In genomic region chr4:166039822-166040221, GRCh38 we compare ENCODE assay signal across 28 cellular contexts.
DNase-seq lines count a peak whose midpoint lies in the region; ATAC-seq, FAIRE-seq and TF ChIP-seq lines count a peak whose summit lies in the region.
"Had no signal": no experiment of that assay in that cellular context is flagged by ENCODE, and none has a peak within 500 bp of the region (broad histone marks: within the 10 kb centered on the region; RNA-seq: fewer than 3 reads in every experiment).

No MANE protein-coding gene starts in this region.

- H3K4me2 ChIP-seq in KMS-11 (peak overlapping the region; percentile 94), GM12878 (ENCODE audit: control insufficient read depth, insufficient read depth) (no peak overlapping the region)
- H3K4me2 ChIP-seq: GM23338, PC-9 had no signal

- no peaks in the 10 kb centered on the region for H3K36me3 Mint-ChIP-seq in chondrocyte (ENCODE audit: low read depth)
- H3K36me3 Mint-ChIP-seq: CD4-positive, alpha-beta memory T cell had no signal

- POLR2A ChIA-PET in GM12878 (lab: Charles Lee): interaction anchor here (1.1 to 1.3 kb wide), 2 partner anchors 11 to 49 kb away, joined by 3 to 4 read pairs; no protein-coding TSS in a partner anchor

- no peak for DNase-seq in GM12878 (ENCODE audit: low read depth, low spot score)
- DNase-seq in retina: no peak
- DNase-seq in NCI-H524 (lab: John Stamatoyannopoulos, UW): no peak
- no peak for DNase-seq in heart left ventricle
- DNase-seq in chondrocyte (ENCODE audit: low spot score): no peak
- DNase-seq: C1 segment of cervical spinal cord; CD4-positive, alpha-beta memory T cell; COR-L47; DMS53; H9; NCI-H1092 treated with DMSO at 0.1 percent for 48 hours; NCI-H1436; NCI-H187; NCI-H2081 treated with DMSO at 0.1 percent for 48 hours; NCI-H2171 treated with DMSO at 0.1 percent for 48 hours; NCI-H524 treated with DMSO at 0.1 percent for 48 hours; NCI-H774; PC-9; SJCRH30; T-helper 17 cell had no signal

- peak in 1 of 2 experiments; percentile 17; a peak in 1 of 4 replicates for TF ChIP-seq EP300 in GM12878 (IDR thresholded peaks at IDR 0.05; ENCODE audit: borderline replicate concordance in 1 of 2, control insufficient read depth in 1 of 2, low read depth in 2 of 2, low read length in 2 of 2)

- H3K79me2 ChIP-seq in KMS-11 (ENCODE audit: insufficient read depth, low read depth) (peaks cover 35% of the 10 kb centered on the region), GM12878 (ENCODE audit: control insufficient read depth, insufficient read depth, low read length) (no peaks in the 10 kb centered on the region)

- ATAC-seq in HG02852 (IDR thresholded peaks at IDR 0.05; ENCODE audit: unreplicated experiment) (peak; percentile 45), HG03432 (IDR thresholded peaks at IDR 0.05; ENCODE audit: unreplicated experiment) (peak; percentile 42), GM12878 (peak; percentile 72), heart left ventricle (no peak)
- ATAC-seq: GM23338, Right ventricle myocardium inferior, SK-N-SH treated with all-trans-retinoic acid at 6 μM for 48 hours, T-helper 17 cell had no signal

- intact Hi-C loops in GM12878 (cut with micrococcal nuclease; ENCODE audit: unreplicated experiment): loop anchor here (2.0 kb wide), 1 partner anchor 53 kb away; no protein-coding TSS in a partner anchor
- intact Hi-C loops in heart left ventricle (cut with DNase I): no loop called here

- no peak for FAIRE-seq in GM12878 (lab: Jason Lieb, UNC)
- FAIRE-seq: GM18507 had no signal

- no peak overlapping the region for H3K27ac Mint-ChIP-seq in chondrocyte (ENCODE audit: unreplicated experiment)
- H3K27ac Mint-ChIP-seq: CD4-positive, alpha-beta memory T cell; GM23338; H9; T-helper 17 cell had no signal

- H3K36me3 ChIP-seq in KMS-11 (ENCODE audit: insufficient read depth): no peaks in the 10 kb centered on the region
- H3K36me3 ChIP-seq in GM12878 (ENCODE audit: control insufficient read depth in 2 of 2, insufficient read depth in 2 of 2, low read length in 1 of 2): no peaks in the 10 kb centered on the region
- no peaks in the 10 kb centered on the region for H3K36me3 ChIP-seq in heart left ventricle
- H3K36me3 ChIP-seq: SJCRH30 had no signal

- H3K9me3 Mint-ChIP-seq in chondrocyte (ENCODE audit: low read depth): no peaks in the 10 kb centered on the region
- H3K9me3 Mint-ChIP-seq: GM23338, H9 had no signal

- no peak overlapping the region for H3K4me3 Mint-ChIP-seq in chondrocyte (ENCODE audit: unreplicated experiment)
- H3K4me3 Mint-ChIP-seq: CD4-positive, alpha-beta memory T cell; GM23338; H9; T-helper 17 cell had no signal

- TF ChIP-seq RAD21 in GM12878 (IDR thresholded peaks at IDR 0.05; ENCODE audit: insufficient read depth, low read depth, low read length): no peak

- H3K9ac ChIP-seq in KMS-11 (peak overlapping the region; percentile 36; the same call in 1 of the 2 replicates), GM12878 (ENCODE audit: control insufficient read depth, insufficient read depth, low read length) (no peak overlapping the region)

- no peaks in the 10 kb centered on the region for H3K9me3 ChIP-seq in GM12878 (replicated peaks; ENCODE audit: control insufficient read depth, insufficient read depth, low read length)
- no peaks in the 10 kb centered on the region for H3K9me3 ChIP-seq in heart left ventricle
- H3K9me3 ChIP-seq: SJCRH30 had no signal

- H4K20me1 ChIP-seq in KMS-11 (ENCODE audit: insufficient read depth) (no peaks in the 10 kb centered on the region), GM12878 (ENCODE audit: control insufficient read depth, insufficient read depth) (no peaks in the 10 kb centered on the region)

- TF ChIP-seq POLR2A in GM12878 (IDR thresholded peaks at IDR 0.05; ENCODE audit: low read depth, low read length) (no peak), heart left ventricle (IDR thresholded peaks at IDR 0.05) (no peak)

- SMC1A ChIA-PET in GM12878 (lab: Charles Lee; ENCODE audit: uncharacterized antibody, unreplicated experiment): interaction anchor here (0.7 to 4.3 kb wide), 18 partner anchors 9 to 560 kb away, joined by 3 to 43 read pairs (median 5); no protein-coding TSS in a partner anchor

- RAD21 ChIA-PET in GM12878 (lab: Charles Lee; ENCODE audit: unreplicated experiment): interaction anchor here (0.6 to 2.9 kb wide), 15 partner anchors 9 to 745 kb away, joined by 3 to 26 read pairs (median 5); no protein-coding TSS in a partner anchor

- peaks cover 78% of the 10 kb centered on the region for H3K4me1 ChIP-seq in KMS-11 (ENCODE audit: low read depth, poor library complexity, severe bottlenecking)
- no peaks in the 10 kb centered on the region for H3K4me1 ChIP-seq in GM12878 (ENCODE audit: control insufficient read depth, insufficient read depth, low read length)
- H3K4me1 ChIP-seq in heart left ventricle: no peaks in the 10 kb centered on the region
- H3K4me1 ChIP-seq: SJCRH30 had no signal

- H3K4me3 ChIP-seq in KMS-11 (IDR thresholded peaks at IDR 0.05; ENCODE audit: insufficient read depth, low read depth, low read length) (no peak overlapping the region), GM12878 (no peak overlapping the region), heart left ventricle (no peak overlapping the region)
- H3K4me3 ChIP-seq: GM23338, PC-9, SJCRH30 had no signal

- WGBS in GM12878 (ENCODE audit: insufficient coverage, insufficient replicate concordance, low lambda C conversion rate, missing lambda C conversion rate): 0% methylated on average over 1 of the region's 1 CpG
- WGBS in heart left ventricle, 4 donors: 41 to 75% (median 64%) methylated on average over 1 of the region's 1 CpG

- in situ Hi-C loops in GM12878 (cut with MboI): no loop called here

- TF ChIP-seq CTCF in KMS-11 (conservative IDR thresholded peaks at IDR 0.05; ENCODE audit: low read depth, low read length): no peak
- no peak for TF ChIP-seq CTCF in GM12878 (IDR thresholded peaks at IDR 0.05 in 2 of 3, conservative IDR thresholded peaks at IDR 0.05 in 1 of 3; ENCODE audit: control insufficient read depth in 2 of 3, extremely low read depth in 1 of 3, insufficient read depth in 1 of 3, low read depth in 3 of 3, low read length in 3 of 3)
- no peak for TF ChIP-seq CTCF in heart left ventricle (IDR thresholded peaks at IDR 0.05)
- no peak for TF ChIP-seq CTCF in chondrocyte (IDR thresholded peaks at IDR 0.05)

- H3K27me3 Mint-ChIP-seq in chondrocyte (ENCODE audit: low read depth): no peaks in the 10 kb centered on the region
- H3K27me3 Mint-ChIP-seq: CD4-positive, alpha-beta memory T cell; T-helper 17 cell had no signal

- CTCF ChIA-PET in GM12878 (lab: Yijun Ruan, JAX): interaction anchor here (0.8 to 5.5 kb wide), 17 partner anchors 9 to 689 kb away, joined by 3 to 56 read pairs (median 4); no protein-coding TSS in a partner anchor

- peaks cover 9% of the 10 kb centered on the region for H3K4me1 Mint-ChIP-seq in chondrocyte (ENCODE audit: low read depth)
- H3K4me1 Mint-ChIP-seq: CD4-positive, alpha-beta memory T cell; T-helper 17 cell had no signal

- BruUV-seq in GM12878 (replicated peaks; lab: Mats Ljungman, UMichigan): no TSS peak

- H2AFZ ChIP-seq in KMS-11 (ENCODE audit: low read depth): no peak overlapping the region
- H2AFZ ChIP-seq in GM12878 (ENCODE audit: control insufficient read depth, low read depth, low read length): no peak overlapping the region
- H2AFZ ChIP-seq: GM23338, PC-9 had no signal

- no peaks in the 10 kb centered on the region for H3K27me3 ChIP-seq in KMS-11 (ENCODE audit: insufficient read depth, low read depth)
- H3K27me3 ChIP-seq in GM12878 (replicated peaks in 1 of 2; ENCODE audit: control insufficient read depth in 2 of 2, insufficient read depth in 2 of 2, low read length in 1 of 2): no peaks in the 10 kb centered on the region
- no peaks in the 10 kb centered on the region for H3K27me3 ChIP-seq in heart left ventricle
- H3K27me3 ChIP-seq: SJCRH30 had no signal

- peak overlapping the region; percentile 96 for H3K27ac ChIP-seq in KMS-11
- no peak overlapping the region for H3K27ac ChIP-seq in GM12878 (ENCODE audit: control insufficient read depth, insufficient read depth)
- no peak overlapping the region for H3K27ac ChIP-seq in heart left ventricle
- H3K27ac ChIP-seq: HL-60, PC-9, SJCRH30 had no signal

TF ChIP-seq in GM12878, 131 proteins besides CTCF, POLR2A, EP300 and RAD21:
- TF ChIP-seq EZH2 (IDR thresholded peaks at IDR 0.05; ENCODE audit: borderline replicate concordance, control insufficient read depth, low read depth, low read length): no peak
- TF ChIP-seq RUNX3 (IDR thresholded peaks at IDR 0.05; ENCODE audit: low read length): peak; percentile 20; the same call in 1 of the 2 replicates

Comparison
In these comparisons a context has a peak if more than half of its experiments do, and no peak if none do; other contexts are left out.
1. ATAC-seq: peak in HG02852 (single experiment), HG03432 (single experiment) and GM12878 (single experiment); none in heart left ventricle (0 of 4).